In the genomic region with DNA sequence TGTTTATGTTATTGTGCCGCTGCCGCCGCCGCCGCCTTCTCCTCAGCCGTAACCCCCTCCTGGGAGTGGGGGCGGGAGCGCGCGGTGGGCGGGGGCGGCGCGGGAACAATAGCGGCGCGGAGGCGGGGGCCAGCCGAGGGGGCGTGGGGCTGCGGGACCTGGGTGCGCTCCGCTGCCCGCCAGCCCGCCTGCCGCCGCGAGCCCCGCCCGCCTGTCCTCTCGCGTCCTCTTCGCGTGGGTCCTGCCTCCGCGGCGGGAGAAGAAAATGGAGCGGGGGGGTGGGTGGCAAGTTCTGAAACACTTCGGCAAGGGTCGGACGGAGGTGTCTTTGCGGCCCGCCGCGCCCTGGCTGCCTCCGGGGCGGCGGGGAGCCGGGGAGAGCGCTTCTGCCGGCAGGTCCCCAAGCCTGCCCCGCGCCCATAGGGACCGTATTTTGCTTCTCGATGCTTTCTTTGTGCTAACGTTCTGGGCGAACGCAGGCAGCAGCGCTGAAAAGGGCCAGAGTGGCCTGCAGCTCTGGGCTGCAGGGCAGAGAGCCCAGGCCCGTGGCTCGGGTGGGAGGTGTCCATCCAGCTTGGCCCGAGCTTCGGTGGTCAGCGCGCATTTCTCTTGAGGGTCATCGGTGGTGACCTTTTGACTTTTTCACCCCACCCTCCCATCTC, we compare ENCODE assay signal across 8 cellular contexts. TPM values are rescaled to one million over a fixed set of nuclear protein-coding genes. Genes with fewer than 3 reads are reported as not detected.
A peak's percentile ranks its signal among the peaks of the same experiment; 100 is the strongest.
DNase-seq lines count a peak whose midpoint lies in the region; ATAC-seq and TF ChIP-seq lines count a peak whose summit lies in the region.

No MANE protein-coding gene starts in this region.

- intact Hi-C loops in tibial artery (cut with DNase I; ENCODE audit: low total_unique reads) = no loop called here

- H3K36me3 ChIP-seq in osteoblast (ENCODE audit: insufficient read depth, low read length) = no peaks in the 10 kb centered on the region
- H3K36me3 ChIP-seq in tibial artery = no peaks in the 10 kb centered on the region

- H3K79me2 ChIP-seq in osteoblast (ENCODE audit: insufficient read depth, low read length) = peaks cover 48% of the 10 kb centered on the region

- no peak for TF ChIP-seq CTCF in foreskin keratinocyte (conservative IDR thresholded peaks at IDR 0.05)
- no peak for TF ChIP-seq CTCF in osteoblast (IDR thresholded peaks at IDR 0.05; ENCODE audit: extremely low read depth, low read depth, low read length)
- TF ChIP-seq CTCF in tibial artery (IDR thresholded peaks at IDR 0.05) = no peak

- DNase-seq in ACHN (peak; percentile 74), NOMO-1 (lab: John Stamatoyannopoulos, UW; ENCODE audit: unreplicated experiment in 2 of 2) (peak; percentile 50 to 57), activated gamma-delta T cell (lab: John Stamatoyannopoulos, UW) (peak; percentile 74), foreskin keratinocyte (peak in 1 of 2 donors; percentile 7), osteoblast (ENCODE audit: insufficient read length, low spot score, missing footprints) (peak; percentile 96), tibial artery (peak; percentile 53 to 79)

- peaks cover 35% of the 10 kb centered on the region for H4K20me1 ChIP-seq in osteoblast (ENCODE audit: insufficient read depth, low read length)

- peak overlapping the region; percentile 87 for H3K4me2 ChIP-seq in osteoblast (ENCODE audit: insufficient read depth, low read length)

- H2AFZ ChIP-seq in osteoblast (ENCODE audit: low read length) = peak overlapping the region; percentile 79

- in situ Hi-C loops in ACHN (cut with HindIII; ENCODE audit: low pct_ligation_motif_present, low pct_unique_long_range_greater_than_20kb, low sequenced_read_pairs) = no loop called here

- peaks cover 42% of the 10 kb centered on the region for H3K4me1 ChIP-seq in foreskin keratinocyte
- peaks cover 21% of the 10 kb centered on the region for H3K4me1 ChIP-seq in osteoblast (ENCODE audit: insufficient read depth, low read length)
- peaks cover 0 to 19% (median 10%) of the 10 kb centered on the region in 4 donors for H3K4me1 ChIP-seq in tibial artery

- H3K9me3 ChIP-seq in osteoblast (ENCODE audit: low read depth, low read length) (no peaks in the 10 kb centered on the region), tibial artery (no peaks in the 10 kb centered on the region)

- H3K27ac ChIP-seq in foreskin keratinocyte (peak overlapping the region; percentile 89), osteoblast (ENCODE audit: low read depth, low read length) (peak overlapping the region; percentile 72), tibial artery (peak overlapping the region; percentile 96)

- H3K4me3 ChIP-seq in osteoblast (ENCODE audit: insufficient read depth, low read length) (peak overlapping the region; percentile 88), tibial artery (peak overlapping the region; percentile 89 to 100)

- H3K27me3 ChIP-seq in foreskin keratinocyte (peaks cover 2% of the 10 kb centered on the region), osteoblast (ENCODE audit: insufficient read depth, low read length) (peaks cover 3% of the 10 kb centered on the region), tibial artery (no peaks in the 10 kb centered on the region)

- ATAC-seq in GM18508 (IDR thresholded peaks at IDR 0.05; ENCODE audit: insufficient read depth, unreplicated experiment) = peak; percentile 17
- ATAC-seq in HG03039 (IDR thresholded peaks at IDR 0.05; ENCODE audit: unreplicated experiment) = peak; percentile 37
- ATAC-seq in foreskin keratinocyte = peak; percentile 54

RNA-seq across cellular contexts. Expression of a gene that starts 0.5 kb away (rescaled TPM):
- total RNA-seq in foreskin keratinocyte = 32.5 and 34.0 TPM in 2 replicates
- polyA plus RNA-seq in foreskin keratinocyte = 7.6 and 11.0 TPM in 2 replicates
- 55.7 and 57.8 TPM in 2 replicates for total RNA-seq in osteoblast

RNA-seq across cellular contexts. Expression of a gene that starts 32.5 kb away (rescaled TPM):
- total RNA-seq in foreskin keratinocyte (not detected in 2 replicates), osteoblast (0.59 TPM in 1 of 2 replicates, not detected in the other)
- not detected in 2 replicates for polyA plus RNA-seq in foreskin keratinocyte
